In genomic region chr3:13068269-13069010, GRCh38 we compare ENCODE assay signal across 1 cellular context.
TF ChIP-seq lines count a peak whose summit lies in the region.

No MANE protein-coding gene starts in this region.

TF ChIP-seq in HepG2, 621 proteins besides CTCF, POLR2A, EP300 and RAD21:
- TF ChIP-seq ZNF574 (CRISPR knock-in tag; IDR thresholded peaks at IDR 0.05) (peak; percentile 48; the same call in 1 of the 2 replicates), ZNF230 (CRISPR knock-in tag; IDR thresholded peaks at IDR 0.05) (no peak)
TF ChIP-seq in HepG2: peak in this region for 1.
